In the genomic region with DNA sequence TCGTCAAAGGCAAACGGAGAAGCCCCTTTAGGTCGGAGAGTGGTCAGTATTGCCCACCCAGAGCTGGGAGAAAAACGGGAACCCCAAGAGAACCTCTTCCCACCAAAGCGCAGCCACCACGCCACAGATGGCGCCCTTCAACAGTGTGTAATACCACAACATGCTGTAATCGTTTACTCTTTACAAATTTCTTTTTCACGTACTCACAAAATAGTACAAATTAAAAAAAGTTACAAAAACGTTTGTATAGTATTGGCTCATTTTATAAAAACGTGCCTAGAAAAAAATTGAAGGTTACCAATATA, we compare ENCODE assay signal across 8 cellular contexts. TPM values are rescaled to one million over a fixed set of nuclear protein-coding genes. Genes with fewer than 3 reads are reported as not detected.
DNase-seq lines count a peak whose midpoint lies in the region; ATAC-seq and TF ChIP-seq lines count a peak whose summit lies in the region.

No MANE protein-coding gene starts in this region.

- CTCF ChIA-PET in BJ (lab: Yijun Ruan, JAX) = interaction anchor here (0.6 to 4.3 kb wide), 13 partner anchors 17 to 503 kb away, joined by 3 to 59 read pairs (median 12); no protein-coding TSS in a partner anchor

- TF ChIP-seq CTCF in BJ (IDR thresholded peaks at IDR 0.05; ENCODE audit: insufficient read depth, low read depth, low read length) = peak; percentile 48
- TF ChIP-seq CTCF in heart right ventricle (IDR thresholded peaks at IDR 0.05) = peak in 8 of 9 donors; percentile 6 to 64 (median 41)
- TF ChIP-seq CTCF in prostate gland (IDR thresholded peaks at IDR 0.05) = peak; percentile 22 to 37 (median 36)

- ATAC-seq in GM18511 (IDR thresholded peaks at IDR 0.05; ENCODE audit: unreplicated experiment) = peak; percentile 10
- peak; percentile 6 to 8 for ATAC-seq in activated naive CD4-positive, alpha-beta T cell treated with anti-CD3 and anti-CD28 coated beads, Interleukin-2, amount 50 U/mL, for 72 hours
- ATAC-seq in heart right ventricle = peak; percentile 4 to 62 (median 38)

- H3K36me3 Mint-ChIP-seq in activated naive CD4-positive, alpha-beta T cell treated with anti-CD3 and anti-CD28 coated beads, Interleukin-2, amount 50 U/mL, for 72 hours = peaks cover 14 to 29% of the 10 kb centered on the region in 2 donors

- peak overlapping the region; percentile 88 for H3K4me3 ChIP-seq in BJ (ENCODE audit: low read depth, low read length)
- H3K4me3 ChIP-seq in MG63 = peak overlapping the region; percentile 93
- H3K4me3 ChIP-seq in heart right ventricle = peak overlapping the region; percentile 79 to 97 (median 94)
- H3K4me3 ChIP-seq in prostate gland = peak overlapping the region; percentile 95 to 99

- H3K36me3 ChIP-seq in BJ (ENCODE audit: control insufficient read depth, insufficient read depth, low read length) = no peaks in the 10 kb centered on the region
- peaks cover 21% of the 10 kb centered on the region for H3K36me3 ChIP-seq in MG63
- H3K36me3 ChIP-seq in heart right ventricle = no peaks in the 10 kb centered on the region
- H3K36me3 ChIP-seq in prostate gland = no peaks in the 10 kb centered on the region

- no peaks in the 10 kb centered on the region for H3K27me3 ChIP-seq in BJ (ENCODE audit: control insufficient read depth, insufficient read depth, low read length)
- no peaks in the 10 kb centered on the region for H3K27me3 ChIP-seq in MG63
- no peaks in the 10 kb centered on the region for H3K27me3 ChIP-seq in heart right ventricle
- no peaks in the 10 kb centered on the region for H3K27me3 ChIP-seq in prostate gland (replicated peaks; ENCODE audit: insufficient read depth)

- DNase-seq in BJ (ENCODE audit: low read depth) = no peak
- no peak for DNase-seq in MG63
- no peak for DNase-seq in activated naive CD4-positive, alpha-beta T cell treated with anti-CD3 and anti-CD28 coated beads, Interleukin-2, amount 50 U/mL, for 72 hours (ENCODE audit: low spot score in 2 of 2)
- DNase-seq in heart right ventricle = peak; percentile 61 to 70
- peak; percentile 57 for DNase-seq in prostate gland (ENCODE audit: low spot score)
- DNase-seq in iPS-NIHi11 (ENCODE audit: low spot score) = no peak
- DNase-seq in NCI-H187 (lab: John Stamatoyannopoulos, UW) = no peak

- intact Hi-C loops in heart right ventricle (cut with DNase I) = loop anchor here in 7 of 10 donors (1.0 to 10.0 kb wide), 9 partner anchors 29 to 129 kb away; partner anchors contain the start of genes AGPS (in 1 of the 7) and HNRNPA3 (in 1 of the 7)
- intact Hi-C loops in prostate gland (cut with DNase I) = loop anchor here (10.0 kb wide), 1 partner anchor 149 kb away; no protein-coding TSS in a partner anchor

- no peak for TF ChIP-seq POLR2A in prostate gland (IDR thresholded peaks at IDR 0.05)

- no peaks in the 10 kb centered on the region for H3K9me3 ChIP-seq in MG63
- no peaks in the 10 kb centered on the region for H3K9me3 ChIP-seq in heart right ventricle
- no peaks in the 10 kb centered on the region for H3K9me3 ChIP-seq in prostate gland

- H3K27ac ChIP-seq in heart right ventricle = peak overlapping the region; percentile 96 to 100 (median 100)
- peak overlapping the region; percentile 99 to 100 for H3K27ac ChIP-seq in prostate gland

- H3K4me1 ChIP-seq in heart right ventricle (peaks cover 3 to 41% (median 33%) of the 10 kb centered on the region in 9 donors), prostate gland (replicated peaks) (no peaks in the 10 kb centered on the region)

- no peaks in the 10 kb centered on the region for H3K9me3 Mint-ChIP-seq in activated naive CD4-positive, alpha-beta T cell treated with anti-CD3 and anti-CD28 coated beads, Interleukin-2, amount 50 U/mL, for 72 hours

- H3K27ac Mint-ChIP-seq in activated naive CD4-positive, alpha-beta T cell treated with anti-CD3 and anti-CD28 coated beads, Interleukin-2, amount 50 U/mL, for 72 hours = peak overlapping the region; percentile 97 to 99

- POLR2A ChIA-PET in BJ (lab: Charles Lee) = no interaction called here

- 0 to 1% methylated on average over 11 of the region's 11 CpGs for WGBS in heart right ventricle, 2 donors
- WGBS in prostate gland = under 1% methylated on average over 11 of the region's 11 CpGs

RNA-seq across cellular contexts. Expression of gene NFE2L2, which starts 0.8 kb away (rescaled TPM):
- polyA plus RNA-seq in BJ (2011; rRNA removed) = 109 and 128 TPM in 2 replicates
- polyA minus RNA-seq in BJ (2011; rRNA and poly(A)+ RNA removed) = 92.7 and 106 TPM in 2 replicates
- 71.7 and 97.4 TPM in 2 replicates for total RNA-seq in MG63 (2014; rRNA removed; shearing (Covaris generic); ENCODE audit: low replicate concordance)
- total RNA-seq in activated naive CD4-positive, alpha-beta T cell treated with anti-CD3 and anti-CD28 coated beads, Interleukin-2, amount 50 U/mL, for 72 hours = 10 to 100 TPM; 44.7 to 82.2 TPM
- total RNA-seq in heart right ventricle = 10 to 100 TPM; 39.0 to 67.9 (median 57.6) TPM
- polyA plus RNA-seq in heart right ventricle = 10 to 100 TPM; 26.4 to 28.8 TPM
- 100 to 1,000 TPM in 1 of 2 donors, 10 to 100 TPM in 1; 98.6 to 126 TPM for total RNA-seq in prostate gland

RNA-seq across cellular contexts. Expression of gene HNRNPA3, which starts 52.7 kb away (rescaled TPM):
- polyA plus RNA-seq in BJ (2011; rRNA removed) (31.8 and 74.9 TPM in 2 replicates), heart right ventricle (10 to 100 TPM; 78.3 to 93.7 TPM)
- polyA minus RNA-seq in BJ (2011; rRNA and poly(A)+ RNA removed) = 7.3 and 21.1 TPM in 2 replicates
- total RNA-seq in MG63 (2014; rRNA removed; shearing (Covaris generic); ENCODE audit: low replicate concordance) = 21.1 and 36.5 TPM in 2 replicates
- 100 to 1,000 TPM; 259 to 273 TPM for total RNA-seq in activated naive CD4-positive, alpha-beta T cell treated with anti-CD3 and anti-CD28 coated beads, Interleukin-2, amount 50 U/mL, for 72 hours
- total RNA-seq in heart right ventricle (10 to 100 TPM; 63.7 to 93.8 (median 77.6) TPM), prostate gland (10 to 100 TPM; 56.5 to 57.0 TPM)

Comparison
In these comparisons a context has a peak if more than half of its experiments do, and no peak if none do; other contexts are left out.
1. DNase-seq: peak in heart right ventricle (2 of 2) and prostate gland (single experiment); none in BJ (single experiment), MG63 (single experiment), activated naive CD4-positive, alpha-beta T cell treated with anti-CD3 and anti-CD28 coated beads, Interleukin-2, amount 50 U/mL, for 72 hours (0 of 2), iPS-NIHi11 (single experiment) and NCI-H187 (0 of 2).
2. Peak in every context shown above with its lines, with median percentiles within 50 percentile points of each other: H3K4me3 ChIP-seq, CTCF ChIP-seq and ATAC-seq.